In the genomic region with DNA sequence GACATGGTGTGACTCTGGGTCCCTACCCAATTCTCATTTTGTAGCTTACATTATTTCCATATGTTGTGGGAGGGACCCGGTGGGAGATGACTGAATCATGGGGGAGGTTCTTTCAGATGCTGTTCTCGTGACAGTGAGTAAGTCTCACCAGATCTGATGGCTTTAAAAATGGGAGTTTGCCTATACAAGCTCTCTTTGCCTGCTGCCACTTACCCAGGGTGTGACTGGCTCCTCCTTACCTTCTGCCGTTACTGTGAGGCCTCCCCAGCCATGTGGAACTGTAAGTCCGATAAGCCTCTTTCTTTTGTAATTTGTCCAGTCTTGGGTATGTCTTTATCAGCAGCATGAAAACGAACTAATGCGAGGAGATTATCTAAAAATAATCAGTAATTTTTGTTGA, we compare ENCODE assay signal across 25 cellular contexts.
"Had no signal": no experiment of that assay in that cellular context is flagged by ENCODE, and none has a peak within 500 bp of the region (broad histone marks: within the 10 kb centered on the region; RNA-seq: fewer than 3 reads in every experiment).

No MANE protein-coding gene starts in this region.

- DNase-seq: activated B cell treated with CpG ODN at 0.5 μM for 24 hours; activated CD4-positive, alpha-beta T cell treated with anti-CD3 and anti-CD28 coated beads for 1 hour; activated CD4-positive, alpha-beta T cell treated with anti-CD3 and anti-CD28 coated beads, Interleukin-2, amount 10 ng/mL, durations not matched to agents 24 days and 14 days; activated CD4-positive, alpha-beta T cell treated with anti-CD3 and anti-CD28 coated beads, Interleukin-2, amount 50 U/mL, for 48 hours; activated CD8-positive, alpha-beta memory T cell treated with anti-CD3 and anti-CD28 coated beads, Interleukin-2, amount 10 ng/mL, durations not matched to agents 7 days and 5 days; activated effector memory CD4-positive, alpha-beta T cell treated with Interleukin-2 at 50 U/mL for 16 hours; activated naive CD4-positive, alpha-beta T cell treated with anti-CD3 and anti-CD28 coated beads for 36 hours; activated T-cell treated with anti-CD3 and anti-CD28 coated beads, Interleukin-2, amount 50 U/mL, for 24 hours; amygdala; cortex of kidney; KG1; NCI-H1092; NCI-H1417; NCI-H2029; NCI-H2107; NCI-H446; NCI-H526; PC-9; SIG-M5; T-helper 1 cell had no signal

- H2AFZ ChIP-seq: PC-9 had no signal

- H3K4me3 ChIP-seq: PC-9, SK-N-MC had no signal

- H3K4me1 Mint-ChIP-seq: activated B cell treated with CpG ODN at 0.5 μM for 24 hours; activated CD4-positive, alpha-beta T cell treated with anti-CD3 and anti-CD28 coated beads, Interleukin-2, amount 10 ng/mL, durations not matched to agents 24 days and 14 days; activated CD8-positive, alpha-beta memory T cell treated with anti-CD3 and anti-CD28 coated beads, Interleukin-2, amount 10 ng/mL, durations not matched to agents 7 days and 5 days; brain; central memory CD8-positive, alpha-beta T cell had no signal

- H3K4me2 ChIP-seq: PC-9 had no signal

- H3K27me3 Mint-ChIP-seq: activated B cell treated with CpG ODN at 0.5 μM for 24 hours; activated CD4-positive, alpha-beta T cell treated with anti-CD3 and anti-CD28 coated beads, Interleukin-2, amount 10 ng/mL, durations not matched to agents 24 days and 14 days; activated CD8-positive, alpha-beta memory T cell treated with anti-CD3 and anti-CD28 coated beads, Interleukin-2, amount 10 ng/mL, durations not matched to agents 7 days and 5 days; activated T-cell treated with anti-CD3 and anti-CD28 coated beads, Interleukin-2, amount 50 U/mL, for 24 hours; central memory CD8-positive, alpha-beta T cell had no signal

- H3K9me3 Mint-ChIP-seq: activated CD4-positive, alpha-beta T cell treated with anti-CD3 and anti-CD28 coated beads, Interleukin-2, amount 10 ng/mL, durations not matched to agents 24 days and 14 days; activated T-helper 1 cell treated with anti-CD3 and anti-CD28 coated beads, Interleukin-12 subunit alpha, Interleukin-12 subunit beta, Interleukin-2, Interleukin-4 antibody, amounts not matched to agents 30 ng/mL and 10 ng/mL and 1 ng/mL, durations not matched to agents 14 hours and 24 hours and 36 hours; central memory CD8-positive, alpha-beta T cell had no signal

- H3K4me3 Mint-ChIP-seq: activated B cell treated with CpG ODN at 0.5 μM for 24 hours; activated CD4-positive, alpha-beta T cell treated with anti-CD3 and anti-CD28 coated beads, Interleukin-2, amount 10 ng/mL, durations not matched to agents 24 days and 14 days; activated CD8-positive, alpha-beta memory T cell treated with anti-CD3 and anti-CD28 coated beads, Interleukin-2, amount 10 ng/mL, durations not matched to agents 7 days and 5 days; activated naive CD4-positive, alpha-beta T cell treated with anti-CD3 and anti-CD28 coated beads for 36 hours; activated naive CD8-positive, alpha-beta T cell; activated T-cell treated with anti-CD3 and anti-CD28 coated beads, Interleukin-2, amount 50 U/mL, for 24 hours; activated T-helper 1 cell treated with anti-CD3 and anti-CD28 coated beads, Interleukin-12 subunit alpha, Interleukin-12 subunit beta, Interleukin-2, Interleukin-4 antibody, amounts not matched to agents 30 ng/mL and 10 ng/mL and 1 ng/mL, durations not matched to agents 14 hours and 24 hours and 36 hours; central memory CD8-positive, alpha-beta T cell had no signal

- H3K36me3 Mint-ChIP-seq: activated CD8-positive, alpha-beta memory T cell treated with anti-CD3 and anti-CD28 coated beads, Interleukin-2, amount 10 ng/mL, durations not matched to agents 7 days and 5 days; activated naive CD8-positive, alpha-beta T cell had no signal

- H3K27ac Mint-ChIP-seq: activated B cell treated with CpG ODN at 0.5 μM for 24 hours; activated CD4-positive, alpha-beta T cell treated with anti-CD3 and anti-CD28 coated beads, Interleukin-2, amount 10 ng/mL, durations not matched to agents 24 days and 14 days; activated CD8-positive, alpha-beta memory T cell treated with anti-CD3 and anti-CD28 coated beads, Interleukin-2, amount 10 ng/mL, durations not matched to agents 7 days and 5 days; activated naive CD4-positive, alpha-beta T cell treated with anti-CD3 and anti-CD28 coated beads for 36 hours; activated naive CD8-positive, alpha-beta T cell; activated T-cell treated with anti-CD3 and anti-CD28 coated beads, Interleukin-2, amount 50 U/mL, for 24 hours; activated T-helper 1 cell treated with anti-CD3 and anti-CD28 coated beads, Interleukin-12 subunit alpha, Interleukin-12 subunit beta, Interleukin-2, Interleukin-4 antibody, amounts not matched to agents 30 ng/mL and 10 ng/mL and 1 ng/mL, durations not matched to agents 14 hours and 24 hours and 36 hours had no signal

- H3K27ac ChIP-seq: PC-9, SK-N-MC had no signal
